ENCODE assay signal across 9 cellular contexts in genomic region chr9:128358090-128358489, GRCh38.
"Had no signal": no experiment of that assay in that cellular context is flagged by ENCODE, and none has a peak within 500 bp of the region (broad histone marks: within the 10 kb centered on the region; RNA-seq: fewer than 3 reads in every experiment).

No MANE protein-coding gene starts in this region.

- H3K27ac Mint-ChIP-seq: HFFc6 had no signal

- H2AFZ ChIP-seq: GM23248 had no signal

- H3K27ac ChIP-seq: GM23248, HL-60 had no signal

- ATAC-seq: HCT116 had no signal

- H3K9me3 Mint-ChIP-seq: HFFc6, IgD-negative memory B cell had no signal

- H3K27me3 Mint-ChIP-seq: IgD-negative memory B cell had no signal

- DNase-seq: GOT3, H7, KBM-7 had no signal

- H3K4me3 ChIP-seq: GM23248, HAP-1 had no signal

- H3K4me3 Mint-ChIP-seq: HFFc6, IgD-negative memory B cell had no signal

- H3K9me3 ChIP-seq: HAP-1 had no signal
